ENCODE assay signal across 14 cellular contexts in the genomic region with DNA sequence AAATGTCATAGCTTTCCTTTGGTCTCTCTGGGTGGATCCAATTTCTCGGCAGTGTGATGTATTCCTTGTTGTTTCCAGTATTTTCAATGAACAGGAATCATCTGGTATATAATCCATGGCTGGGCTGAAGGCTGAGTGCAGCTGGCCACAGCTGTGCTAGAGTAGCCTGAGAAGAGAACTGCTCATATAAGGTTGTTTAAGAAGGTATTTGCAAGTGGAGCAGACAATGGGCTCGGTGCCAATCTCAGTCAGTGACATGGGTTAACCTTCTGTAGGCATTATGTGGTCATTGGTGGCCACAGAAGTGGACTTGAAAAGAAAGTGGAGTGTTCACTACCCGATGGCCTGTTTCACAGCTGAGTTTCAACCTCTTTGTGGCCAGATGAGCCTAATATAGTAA.
DNase-seq lines count a peak whose midpoint lies in the region; ATAC-seq and TF ChIP-seq lines count a peak whose summit lies in the region.
"Had no signal": no experiment of that assay in that cellular context is flagged by ENCODE, and none has a peak within 500 bp of the region (broad histone marks: within the 10 kb centered on the region; RNA-seq: fewer than 3 reads in every experiment).

No MANE protein-coding gene starts in this region.

- no peaks in the 10 kb centered on the region for H3K9me3 ChIP-seq in gastroesophageal sphincter
- no peaks in the 10 kb centered on the region for H3K9me3 ChIP-seq in osteoblast (ENCODE audit: low read depth, low read length)
- H3K9me3 ChIP-seq in aorta (ENCODE audit: control insufficient read depth, low read length): no peaks in the 10 kb centered on the region

- TF ChIP-seq CTCF in gastroesophageal sphincter (IDR thresholded peaks at IDR 0.05) (no peak), osteoblast (IDR thresholded peaks at IDR 0.05; ENCODE audit: extremely low read depth, low read depth, low read length) (no peak)

- H3K36me3 ChIP-seq in gastroesophageal sphincter (no peaks in the 10 kb centered on the region), osteoblast (ENCODE audit: insufficient read depth, low read length) (no peaks in the 10 kb centered on the region), aorta (ENCODE audit: control insufficient read depth in 1 of 2, insufficient read depth in 2 of 2, low read length in 1 of 2) (no peaks in the 10 kb centered on the region)

- intact Hi-C loops in Right ventricle myocardium inferior (cut with DNase I): loop anchor here (5.0 kb wide), 1 partner anchor 40 kb away; no protein-coding TSS in a partner anchor
- intact Hi-C loops in cardiac septum (cut with DNase I): loop anchor here (10.0 kb wide), 2 partner anchors 108 to 382 kb away; no protein-coding TSS in a partner anchor
- intact Hi-C loops in aorta (cut with DNase I): loop anchor here (5.0 kb wide), 2 partner anchors 40 to 45 kb away; no protein-coding TSS in a partner anchor

- H3K4me1 ChIP-seq in gastroesophageal sphincter (peaks cover 10 to 48% (median 13%) of the 10 kb centered on the region in 3 donors), osteoblast (ENCODE audit: insufficient read depth, low read length) (peaks cover 49% of the 10 kb centered on the region), aorta (ENCODE audit: control insufficient read depth in 1 of 2, insufficient read depth in 2 of 2, low read length in 2 of 2) (peaks cover 3 to 12% of the 10 kb centered on the region in 2 donors)

- H3K4me2 ChIP-seq in osteoblast (ENCODE audit: insufficient read depth, low read length): peak overlapping the region; percentile 25

- DNase-seq in Right ventricle myocardium inferior (ENCODE audit: missing footprints): peak; percentile 55
- no peak for DNase-seq in cardiac septum (ENCODE audit: low spot score)
- no peak for DNase-seq in osteoblast (ENCODE audit: insufficient read length, low spot score, missing footprints)
- peak in 1 of 2 donors; percentile 46 for DNase-seq in aorta
- no peak for DNase-seq in NCI-H69 (lab: John Stamatoyannopoulos, UW)
- DNase-seq in cerebellar nuclear complex (lab: John Stamatoyannopoulos, UW): no peak
- DNase-seq in stimulated activated CD4-positive, alpha-beta T cell treated with anti-CD3 and anti-CD28 coated beads, Interleukin-1b, Interleukin-23, amount 100 ng/mL, for 48 hours: no peak
- DNase-seq: activated T-cell treated with anti-CD3 and anti-CD28 coated beads, Interleukin-2, amount 50 U/mL, for 24 hours; cortex of kidney; GF-D8; NCI-H1092; occipital lobe had no signal

- TF ChIP-seq POLR2A in gastroesophageal sphincter (IDR thresholded peaks at IDR 0.05): no peak

- 57% methylated on average over 2 of the region's 3 CpGs; no CpG with 5 or more reads in 1 of the 2 donors for WGBS in gastroesophageal sphincter (ENCODE audit: low coverage in 1 of 2), 2 donors
- 31 to 35% methylated on average over 3 of the region's 3 CpGs for WGBS in aorta, 2 donors

- no peak overlapping the region for H3K4me3 ChIP-seq in gastroesophageal sphincter
- no peak overlapping the region for H3K4me3 ChIP-seq in osteoblast (ENCODE audit: insufficient read depth, low read length)
- no peak overlapping the region for H3K4me3 ChIP-seq in aorta (ENCODE audit: low read length in 2 of 2)

- H3K79me2 ChIP-seq in osteoblast (ENCODE audit: insufficient read depth, low read length): no peaks in the 10 kb centered on the region

- H2AFZ ChIP-seq in osteoblast (ENCODE audit: low read length): peak overlapping the region; percentile 51

- no peaks in the 10 kb centered on the region for H4K20me1 ChIP-seq in osteoblast (ENCODE audit: insufficient read depth, low read length)

- no peak for TF ChIP-seq EP300 in gastroesophageal sphincter (IDR thresholded peaks at IDR 0.05)

- peak; percentile 62 for ATAC-seq in Right ventricle myocardium inferior
- peak; percentile 23 for ATAC-seq in gastroesophageal sphincter
- ATAC-seq in aorta (ENCODE audit: low FRiP score): peak; percentile 13
- ATAC-seq: Panc1 had no signal

- H3K27ac ChIP-seq in gastroesophageal sphincter (peak overlapping the region; percentile 70 to 84 (median 80)), osteoblast (ENCODE audit: low read depth, low read length) (peak overlapping the region; percentile 74), aorta (ENCODE audit: low read depth in 1 of 2, low read length in 2 of 2) (peak overlapping the region; percentile 67 to 75)

- no peaks in the 10 kb centered on the region for H3K27me3 ChIP-seq in gastroesophageal sphincter
- H3K27me3 ChIP-seq in osteoblast (ENCODE audit: insufficient read depth, low read length): no peaks in the 10 kb centered on the region
- H3K27me3 ChIP-seq in aorta (ENCODE audit: control insufficient read depth in 1 of 2, insufficient read depth in 2 of 2, low read length in 1 of 2): no peaks in the 10 kb centered on the region
